8 cellular contexts compared by ENCODE assay signal in the genomic region with DNA sequence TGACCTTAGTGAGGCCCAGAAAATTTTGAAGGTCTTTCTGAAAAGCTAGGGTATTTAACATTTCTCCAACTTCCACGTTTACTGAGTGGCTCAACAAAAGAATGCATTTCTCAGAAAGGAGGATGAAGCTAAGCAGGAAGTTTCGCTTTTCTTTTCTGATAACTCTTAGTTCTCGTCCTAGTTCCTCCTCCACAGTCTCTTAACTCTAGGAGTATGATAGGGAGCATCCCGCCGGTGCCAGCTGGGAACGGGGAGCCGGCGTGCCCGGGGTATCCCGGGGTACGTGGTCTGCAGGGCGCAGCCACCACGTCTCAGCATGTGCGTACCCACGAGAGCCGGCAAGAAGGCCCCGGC. TPM values are rescaled to one million over a fixed set of nuclear protein-coding genes. Genes with fewer than 3 reads are reported as not detected.
DNase-seq lines count a peak whose midpoint lies in the region; ATAC-seq and TF ChIP-seq lines count a peak whose summit lies in the region.

No MANE protein-coding gene starts in this region.

- H3K9me3 ChIP-seq in BE2C (no peaks in the 10 kb centered on the region), breast epithelium (no peaks in the 10 kb centered on the region), vagina (no peaks in the 10 kb centered on the region)

- ATAC-seq in GM19468 (IDR thresholded peaks at IDR 0.05; ENCODE audit: extremely low read depth, unreplicated experiment) = peak; percentile 7
- ATAC-seq in HG03571 (IDR thresholded peaks at IDR 0.05; ENCODE audit: unreplicated experiment) = peak; percentile 13
- ATAC-seq in memory B cell (ENCODE audit: low read depth) = peak; percentile 8

- H3K4me3 Mint-ChIP-seq in memory B cell = peak overlapping the region; percentile 95

- DNase-seq in BE2C (no peak), breast epithelium (ENCODE audit: low spot score in 2 of 2) (no peak), memory B cell (ENCODE audit: low spot score in 2 of 2) (no peak), vagina (ENCODE audit: extremely low spot score in 2 of 2) (no peak), NCI-H2029 treated with DMSO at 0.1 percent for 48 hours (lab: John Stamatoyannopoulos, UW) (no peak)
- no peak for DNase-seq in NK-92 treated with Interleukin-12 subunit alpha and Interleukin-12 subunit beta, amount 100 ng/mL, for 24 hours (lab: John Stamatoyannopoulos, UW)

- intact Hi-C loops in breast epithelium (cut with DNase I; ENCODE audit: low total_unique reads) = no loop called here
- intact Hi-C loops in vagina (cut with DNase I) = no loop called here

- no peaks in the 10 kb centered on the region for H3K4me1 ChIP-seq in BE2C
- peaks cover 0 to 31% of the 10 kb centered on the region in 2 donors for H3K4me1 ChIP-seq in breast epithelium
- peaks cover 65% of the 10 kb centered on the region for H3K4me1 ChIP-seq in vagina

- TF ChIP-seq CTCF in BE2C (IDR thresholded peaks at IDR 0.05; ENCODE audit: low read depth, low read length) (no peak), breast epithelium (IDR thresholded peaks at IDR 0.05) (no peak), vagina (IDR thresholded peaks at IDR 0.05) (no peak)

- H3K4me3 ChIP-seq in BE2C (ENCODE audit: low read depth, low read length) (peak overlapping the region; percentile 98), breast epithelium (peak overlapping the region; percentile 86 to 100 (median 87)), vagina (peak overlapping the region; percentile 90 to 100)

- H3K36me3 Mint-ChIP-seq in memory B cell = peaks cover 15% of the 10 kb centered on the region

- TF ChIP-seq POLR2A in breast epithelium (IDR thresholded peaks at IDR 0.05) (no peak), vagina (IDR thresholded peaks at IDR 0.05) (no peak)

- H3K36me3 ChIP-seq in BE2C (peaks cover 32% of the 10 kb centered on the region), breast epithelium (no peaks in the 10 kb centered on the region), vagina (peaks cover 0 to 8% of the 10 kb centered on the region in 2 donors)

- peak overlapping the region; percentile 96 for H3K27ac Mint-ChIP-seq in memory B cell

- H3K27ac ChIP-seq in breast epithelium (peak overlapping the region; percentile 96 to 99), vagina (peak overlapping the region; percentile 99)

- no peaks in the 10 kb centered on the region for H3K9me3 Mint-ChIP-seq in memory B cell

- peaks cover 30% of the 10 kb centered on the region for H3K4me1 Mint-ChIP-seq in memory B cell

- H3K27me3 ChIP-seq in BE2C (no peaks in the 10 kb centered on the region), breast epithelium (no peaks in the 10 kb centered on the region), vagina (no peaks in the 10 kb centered on the region)

- no peaks in the 10 kb centered on the region for H3K27me3 Mint-ChIP-seq in memory B cell

RNA-seq across cellular contexts. Expression of a gene that starts 0.3 kb away (rescaled TPM):
- polyA plus RNA-seq in BE2C (2012; ENCODE audit: insufficient read depth, insufficient read length, low read depth) = 244 TPM
- total RNA-seq in breast epithelium (100 to 1,000 TPM; 107 to 135 (median 114) TPM), vagina (82.0 TPM)

RNA-seq across cellular contexts. Expression of a gene that starts 0.5 kb away (rescaled TPM):
- 183 TPM for polyA plus RNA-seq in BE2C (2012; ENCODE audit: insufficient read depth, insufficient read length, low read depth)
- total RNA-seq in breast epithelium (10 to 100 TPM; 68.2 to 79.0 (median 76.0) TPM), vagina (65.1 TPM)

RNA-seq across cellular contexts. Expression of a gene that starts 24.0 kb away (rescaled TPM):
- 62.0 TPM for polyA plus RNA-seq in BE2C (2012; ENCODE audit: insufficient read depth, insufficient read length, low read depth)
- total RNA-seq in breast epithelium (10 to 100 TPM; 30.1 to 74.9 (median 62.3) TPM), vagina (44.4 TPM)

RNA-seq across cellular contexts. Expression of a gene that starts 29.7 kb away (rescaled TPM):
- polyA plus RNA-seq in BE2C (2012; ENCODE audit: insufficient read depth, insufficient read length, low read depth) = not detected
- total RNA-seq in breast epithelium = not detected
- not detected for total RNA-seq in vagina

RNA-seq across cellular contexts. Expression of a gene that starts 54.1 kb away (rescaled TPM):
- polyA plus RNA-seq in BE2C (2012; ENCODE audit: insufficient read depth, insufficient read length, low read depth) = not detected
- total RNA-seq in breast epithelium (not detected), vagina (not detected)
